Comparison of ENCODE assay signal across 18 cellular contexts in genomic region chr10:6009961-6010360, GRCh38. TPM values are rescaled to one million over a fixed set of nuclear protein-coding genes. Genes with fewer than 3 reads are reported as not detected.
DNase-seq lines count a peak whose midpoint lies in the region; TF ChIP-seq lines count a peak whose summit lies in the region.
"Had no signal": no experiment of that assay in that cellular context is flagged by ENCODE, and none has a peak within 500 bp of the region (broad histone marks: within the 10 kb centered on the region; RNA-seq: fewer than 3 reads in every experiment).

No MANE protein-coding gene starts in this region.

- H3K4me3 Mint-ChIP-seq in activated T-cell treated with anti-CD3 and anti-CD28 coated beads, Interleukin-2, amount 50 U/mL, for 24 hours: no peak overlapping the region
- H3K4me3 Mint-ChIP-seq: CD14-positive monocyte had no signal

- H3K79me2 ChIP-seq in GM23248 (ENCODE audit: insufficient read depth): no peaks in the 10 kb centered on the region
- no peaks in the 10 kb centered on the region for H3K79me2 ChIP-seq in smooth muscle cell (ENCODE audit: low read depth)

- peaks cover 42% of the 10 kb centered on the region for H3K36me3 Mint-ChIP-seq in activated T-cell treated with anti-CD3 and anti-CD28 coated beads, Interleukin-2, amount 50 U/mL, for 24 hours (ENCODE audit: low read depth)
- H3K36me3 Mint-ChIP-seq: CD14-positive monocyte had no signal

- H3K36me3 ChIP-seq in GM23248 (ENCODE audit: low read depth): no peaks in the 10 kb centered on the region
- H3K36me3 ChIP-seq in smooth muscle cell (ENCODE audit: low read depth): no peaks in the 10 kb centered on the region

- in situ Hi-C loops in GM23248 (cut with MboI): no loop called here

- H3K27me3 ChIP-seq in GM23248 (replicated peaks; ENCODE audit: insufficient read depth) (no peaks in the 10 kb centered on the region; the same call in 1 of the 2 replicates), smooth muscle cell (ENCODE audit: low read depth) (no peaks in the 10 kb centered on the region)

- H3F3A ChIP-seq in GM23248 (ENCODE audit: insufficient read depth) (peaks cover 13% of the 10 kb centered on the region), smooth muscle cell (ENCODE audit: low read depth) (no peaks in the 10 kb centered on the region)

- WGBS in GM23248 (ENCODE audit: low coverage in 1 of 2, low lambda C conversion rate in 2 of 2, missing lambda C conversion rate in 2 of 2), 2 experiments: 79 to 85% methylated on average over 4 of the region's 4 CpGs
- 86% methylated on average over 4 of the region's 4 CpGs for WGBS in smooth muscle cell (ENCODE audit: low lambda C conversion rate)

- peaks cover 6% of the 10 kb centered on the region for H3K27me3 Mint-ChIP-seq in activated T-cell treated with anti-CD3 and anti-CD28 coated beads, Interleukin-2, amount 50 U/mL, for 24 hours

- H3K9me3 ChIP-seq in GM23248 (ENCODE audit: low read depth) (no peaks in the 10 kb centered on the region), smooth muscle cell (replicated peaks; ENCODE audit: low read depth) (no peaks in the 10 kb centered on the region)

- H4K20me1 ChIP-seq in GM23248 (ENCODE audit: insufficient read depth): no peaks in the 10 kb centered on the region
- H4K20me1 ChIP-seq in smooth muscle cell (ENCODE audit: low read depth): no peaks in the 10 kb centered on the region

- no peak overlapping the region for H2AFZ ChIP-seq in GM23248
- no peak overlapping the region for H2AFZ ChIP-seq in smooth muscle cell (ENCODE audit: low read depth)
- H2AFZ ChIP-seq: PC-9 had no signal

- H3K9ac ChIP-seq in GM23248 (no peak overlapping the region), smooth muscle cell (ENCODE audit: low read depth) (no peak overlapping the region)
- H3K9ac ChIP-seq: KMS-11 had no signal

- H3K4me1 ChIP-seq in GM23248 (ENCODE audit: insufficient read depth) (peaks cover 17% of the 10 kb centered on the region), smooth muscle cell (ENCODE audit: low read depth) (no peaks in the 10 kb centered on the region)
- H3K4me1 ChIP-seq: Caco-2 had no signal

- H3K9me2 ChIP-seq in GM23248 (ENCODE audit: insufficient read depth): no peaks in the 10 kb centered on the region

- DNase-seq in activated T-cell treated with anti-CD3 and anti-CD28 coated beads, Interleukin-2, amount 50 U/mL, for 24 hours: no peak
- DNase-seq in activated T-cell treated with anti-CD3 and anti-CD28 coated beads, Interleukin-2, amount 50 U/mL, for 1 hour: no peak
- DNase-seq in GM23248: peak; percentile 28
- DNase-seq in cardiac fibroblast (ENCODE audit: low read depth in 2 of 2): peak; percentile 12 to 46
- no peak for DNase-seq in smooth muscle cell (lab: John Stamatoyannopoulos, UW; ENCODE audit: unreplicated experiment)
- no peak for DNase-seq in MV-4-11 (lab: John Stamatoyannopoulos, UW)
- no peak for DNase-seq in midbrain (lab: John Stamatoyannopoulos, UW)
- DNase-seq in NCI-H524 (lab: John Stamatoyannopoulos, UW): no peak
- DNase-seq: Caco-2, DMS53, NCI-H1105, NCI-H1694 treated with DMSO at 0.1 percent for 48 hours, NCI-H748 treated with DMSO at 0.1 percent for 48 hours, PC-9 had no signal

- peak overlapping the region; percentile 81 for H3K27ac Mint-ChIP-seq in activated T-cell treated with anti-CD3 and anti-CD28 coated beads, Interleukin-2, amount 50 U/mL, for 24 hours
- H3K27ac Mint-ChIP-seq: CD14-positive monocyte had no signal

- H3K4me3 ChIP-seq in GM23248 (no peak overlapping the region), cardiac fibroblast (replicated peaks in 1 of 2; ENCODE audit: low read depth in 2 of 2, low read length in 2 of 2) (no peak overlapping the region), smooth muscle cell (no peak overlapping the region)
- H3K4me3 ChIP-seq: PC-9 had no signal

- H3K27ac ChIP-seq in GM23248 (peak overlapping the region; percentile 80; the same call in 1 of the 2 replicates), smooth muscle cell (ENCODE audit: low read depth) (peak overlapping the region; percentile 52)
- H3K27ac ChIP-seq: KMS-11, PC-9 had no signal

- H3K4me1 Mint-ChIP-seq in activated T-cell treated with anti-CD3 and anti-CD28 coated beads, Interleukin-2, amount 50 U/mL, for 24 hours (ENCODE audit: low read depth): peaks cover 49% of the 10 kb centered on the region

- no peaks in the 10 kb centered on the region for H3K9me3 Mint-ChIP-seq in activated T-cell treated with anti-CD3 and anti-CD28 coated beads, Interleukin-2, amount 50 U/mL, for 24 hours

- H3K4me2 ChIP-seq in GM23248 (ENCODE audit: unreplicated experiment) (no peak overlapping the region), smooth muscle cell (no peak overlapping the region)
- H3K4me2 ChIP-seq: KMS-11, PC-9 had no signal

- TF ChIP-seq CTCF in cardiac fibroblast (IDR thresholded peaks at IDR 0.05; ENCODE audit: low read depth, low read length) (no peak), smooth muscle cell (IDR thresholded peaks at IDR 0.05; ENCODE audit: borderline replicate concordance, insufficient read depth, poor library complexity, severe bottlenecking) (no peak)

RNA-seq across cellular contexts. Expression of gene IL15RA, which starts 32.6 kb away (rescaled TPM):
- 0.89 and 7.0 TPM in 2 replicates for total RNA-seq in GM23248 (2014; rRNA removed; shearing (Covaris generic))
- polyA plus RNA-seq in GM23248 (2016; fragmentation: Nextera tagmentation; extraction: Ambion mirVana): 4.0 and 4.9 TPM in 2 replicates
- 0.54 TPM in 1 of 2 replicates, not detected in the other for total RNA-seq in smooth muscle cell
- polyA plus RNA-seq in smooth muscle cell: 0.23 and 1.3 TPM in 2 replicates

RNA-seq across cellular contexts. Expression of gene IL2RA, which starts 52.2 kb away (rescaled TPM):
- total RNA-seq in GM23248 (2014; rRNA removed; shearing (Covaris generic)): not detected in 2 replicates
- polyA plus RNA-seq in GM23248 (2016; fragmentation: Nextera tagmentation; extraction: Ambion mirVana): not detected in 2 replicates
- total RNA-seq in smooth muscle cell: not detected in 2 replicates
- polyA plus RNA-seq in smooth muscle cell: not detected in 2 replicates
- total RNA-seq: Caco-2, H4, MCF 10A, PC-9 had no signal

Comparison
In these comparisons a context has a peak if more than half of its experiments do, and no peak if none do; other contexts are left out.
1. DNase-seq: peak in GM23248 (single experiment) and cardiac fibroblast (2 of 2); none in activated T-cell treated with anti-CD3 and anti-CD28 coated beads, Interleukin-2, amount 50 U/mL, for 24 hours (single experiment), activated T-cell treated with anti-CD3 and anti-CD28 coated beads, Interleukin-2, amount 50 U/mL, for 1 hour (single experiment), smooth muscle cell (single experiment), MV-4-11 (single experiment), midbrain (single experiment) and NCI-H524 (0 of 2).